ENCODE assay signal across 8 cellular contexts in the genomic region with DNA sequence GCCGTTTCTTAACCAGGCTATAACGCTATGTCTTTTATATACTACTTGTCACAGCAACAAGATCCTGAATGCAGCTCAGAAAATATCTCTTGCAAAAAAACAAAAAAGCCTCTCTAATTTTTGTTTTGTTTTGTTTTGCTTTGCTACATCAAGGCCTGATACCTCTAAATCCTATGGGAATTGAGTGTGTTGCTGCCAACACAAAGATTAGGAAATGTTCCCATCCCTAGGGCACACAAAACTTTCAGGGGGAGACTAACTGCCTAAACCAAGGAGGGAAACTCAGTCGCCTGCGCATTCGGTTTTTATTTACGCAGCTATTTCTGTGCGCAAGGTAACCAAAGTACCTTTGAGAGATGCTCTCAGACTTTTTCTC. TPM values are rescaled to one million over a fixed set of nuclear protein-coding genes. Genes with fewer than 3 reads are reported as not detected.
A peak's percentile ranks its signal among the peaks of the same experiment; 100 is the strongest.
DNase-seq lines count a peak whose midpoint lies in the region; ATAC-seq and TF ChIP-seq lines count a peak whose summit lies in the region.

No MANE protein-coding gene starts in this region.

- H4K20me1 ChIP-seq in Loucy (ENCODE audit: insufficient read depth, low read length, poor library complexity, severe bottlenecking), result peaks cover 48% of the 10 kb centered on the region

- peaks cover 53% of the 10 kb centered on the region for H3K4me1 Mint-ChIP-seq in CD4-positive, alpha-beta T cell (ENCODE audit: low read depth)

- CTCF ChIA-PET in CD4-positive, alpha-beta T cell (lab: Charles Lee), result interaction anchor here (2.5 kb wide), 1 partner anchor 102 kb away, joined by 11 read pairs; no protein-coding TSS in a partner anchor

- H3K9ac ChIP-seq in Loucy (ENCODE audit: low read depth, low read length, poor library complexity, severe bottlenecking), result peak overlapping the region; percentile 84

- no peak for TF ChIP-seq CTCF in CD4-positive, alpha-beta T cell (IDR thresholded peaks at IDR 0.05)
- TF ChIP-seq CTCF in Loucy (conservative IDR thresholded peaks at IDR 0.05; ENCODE audit: low read length) (no peak), dorsolateral prefrontal cortex (IDR thresholded peaks at IDR 0.05 in 54 of 56, conservative IDR thresholded peaks at IDR 0.05 in 2 of 56; ENCODE audit: low read depth in 1 of 56, partially characterized antibody in 56 of 56) (no peak)

- H3F3A ChIP-seq in Loucy (ENCODE audit: low read depth), result no peaks in the 10 kb centered on the region

- peak overlapping the region; percentile 97 for H3K4me2 ChIP-seq in Loucy (ENCODE audit: low read depth, low read length, poor library complexity, severe bottlenecking)

- H3K4me3 Mint-ChIP-seq in CD4-positive, alpha-beta T cell, result peak overlapping the region; percentile 99

- DNase-seq in CD4-positive, alpha-beta T cell, result no peak
- DNase-seq in dorsolateral prefrontal cortex (peak in 1 of 10 donors; percentile 8), SIG-M5 treated with dmso at 0.1 percent for 504 hours (lab: John Stamatoyannopoulos, UW; ENCODE audit: unreplicated experiment) (no peak), ACHN (no peak)
- DNase-seq in activated CD8-positive, alpha-beta memory T cell treated with anti-CD3 and anti-CD28 coated beads, Interleukin-2, amount 50 U/mL, for 48 hours, result no peak

- no peaks in the 10 kb centered on the region for H3K27me3 ChIP-seq in CD4-positive, alpha-beta T cell (ENCODE audit: control insufficient read depth, insufficient read depth, low read length)
- H3K27me3 ChIP-seq in Loucy (ENCODE audit: insufficient read depth, low read length, poor library complexity, severe bottlenecking) (no peaks in the 10 kb centered on the region), dorsolateral prefrontal cortex (no peaks in the 10 kb centered on the region), neuron (ENCODE audit: insufficient read depth, low read length) (no peaks in the 10 kb centered on the region)

- H3K4me3 ChIP-seq in Loucy (ENCODE audit: low read length, poor library complexity, severe bottlenecking) (peak overlapping the region; percentile 89), dorsolateral prefrontal cortex (peak overlapping the region; percentile 57 to 97 (median 79)), neuron (ENCODE audit: low read length) (peak overlapping the region; percentile 59)

- no peaks in the 10 kb centered on the region for H3K9me2 ChIP-seq in Loucy (replicated peaks; ENCODE audit: low read depth, low read length)

- peaks cover 71% of the 10 kb centered on the region for H3K79me2 ChIP-seq in Loucy (ENCODE audit: insufficient read depth, low read length)

- H3K9me3 ChIP-seq in CD4-positive, alpha-beta T cell (ENCODE audit: control insufficient read depth, low read length), result no peaks in the 10 kb centered on the region
- H3K9me3 ChIP-seq in Loucy (ENCODE audit: insufficient read depth, low read depth, low read length), result no peaks in the 10 kb centered on the region
- no peaks in the 10 kb centered on the region for H3K9me3 ChIP-seq in neuron (ENCODE audit: low read length)

- ATAC-seq in CD4-positive, alpha-beta T cell (ENCODE audit: poor library complexity), result no peak
- no peak for ATAC-seq in HG02763 (IDR thresholded peaks at IDR 0.05; ENCODE audit: unreplicated experiment)

- in situ Hi-C loops in ACHN (cut with HindIII; ENCODE audit: low pct_ligation_motif_present, low pct_unique_long_range_greater_than_20kb, low sequenced_read_pairs), result no loop called here

- POLR2A ChIA-PET in CD4-positive, alpha-beta T cell (lab: Charles Lee), result interaction anchor here (1.4 to 3.3 kb wide), 6 partner anchors 11 to 212 kb away, joined by 5 to 47 read pairs (median 22); no protein-coding TSS in a partner anchor

- peak overlapping the region; percentile 26 for H3K27ac ChIP-seq in CD4-positive, alpha-beta T cell (ENCODE audit: low read depth, low read length)
- peak overlapping the region in 55 of 59 donors; percentile 5 to 100 (median 78) for H3K27ac ChIP-seq in dorsolateral prefrontal cortex

- no peaks in the 10 kb centered on the region for H3K27me3 Mint-ChIP-seq in CD4-positive, alpha-beta T cell

- H3K4me1 ChIP-seq in Loucy (ENCODE audit: insufficient read depth, low read length, poor library complexity, severe bottlenecking), result peaks cover 66% of the 10 kb centered on the region
- peaks cover 60% of the 10 kb centered on the region for H3K4me1 ChIP-seq in neuron (ENCODE audit: insufficient read depth, low read length)

- no peaks in the 10 kb centered on the region for H3K9me3 Mint-ChIP-seq in CD4-positive, alpha-beta T cell

- peaks cover 11% of the 10 kb centered on the region for H3K36me3 Mint-ChIP-seq in CD4-positive, alpha-beta T cell (ENCODE audit: low read depth)

- peak overlapping the region; percentile 91 for H3K27ac Mint-ChIP-seq in CD4-positive, alpha-beta T cell

- intact Hi-C loops in CD4-positive, alpha-beta T cell (cut with DNase I, micrococcal nuclease), result loop anchor here (5.0 kb wide), 3 partner anchors 72 to 1092 kb away; no protein-coding TSS in a partner anchor
- intact Hi-C loops in dorsolateral prefrontal cortex (cut with DNase I), result loop anchor here (2.0 to 5.0 kb wide), 2 partner anchors 240 to 322 kb away; no protein-coding TSS in a partner anchor

- H3K36me3 ChIP-seq in Loucy (ENCODE audit: insufficient read depth, low read length), result no peaks in the 10 kb centered on the region
- no peaks in the 10 kb centered on the region for H3K36me3 ChIP-seq in neuron (ENCODE audit: insufficient read depth, low read length)

- H2AFZ ChIP-seq in Loucy (ENCODE audit: low read length) (no peak overlapping the region), neuron (ENCODE audit: low read depth, low read length) (no peak overlapping the region)

RNA-seq across cellular contexts. Expression of gene SSBP2, which starts 1.7 kb away (rescaled TPM):
- total RNA-seq in CD4-positive, alpha-beta T cell, result 10 to 100 TPM; 33.5 to 36.3 TPM
- 100 to 1,000 TPM in 38 of 120 experiments, 10 to 100 TPM in 82; 66.2 to 139 (median 94.4) TPM for total RNA-seq in dorsolateral prefrontal cortex
